1 cellular context compared by ENCODE assay signal in genomic region chr22:49317369-49317768, GRCh38.
TF ChIP-seq lines count a peak whose summit lies in the region.

No MANE protein-coding gene starts in this region.

TF ChIP-seq in neural cell, 6 proteins besides CTCF, POLR2A, EP300 and RAD21:
- no peak for TF ChIP-seq EZH2 (IDR thresholded peaks at IDR 0.05; ENCODE audit: borderline replicate concordance, insufficient read depth, low read length, poor library complexity, severe bottlenecking)
- TF ChIP-seq TAF1 (IDR thresholded peaks at IDR 0.05; ENCODE audit: low read depth), result no peak
- no peak for TF ChIP-seq SMC3 (conservative IDR thresholded peaks at IDR 0.05; ENCODE audit: poor library complexity)
